ENCODE assay signal across 9 cellular contexts in the genomic region with DNA sequence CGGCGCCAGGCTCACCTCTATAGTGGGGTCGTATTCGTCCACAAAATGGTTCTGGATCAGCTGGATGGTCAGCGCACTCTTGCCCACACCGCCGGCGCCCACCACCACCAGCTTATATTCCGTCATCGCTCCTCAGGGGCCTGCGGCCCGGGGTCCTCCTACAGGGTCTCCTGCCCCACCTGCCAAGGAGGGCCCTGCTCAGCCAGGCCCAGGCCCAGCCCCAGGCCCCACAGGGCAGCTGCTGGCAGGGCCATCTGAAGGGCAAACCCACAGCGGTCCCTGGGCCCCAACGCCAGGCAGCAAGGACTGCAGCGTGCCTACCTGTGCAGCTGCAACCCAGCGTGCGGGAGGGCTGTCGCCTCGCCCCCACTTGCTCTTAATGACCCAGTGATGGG. TPM values are rescaled to one million over a fixed set of nuclear protein-coding genes. Genes with fewer than 3 reads are reported as not detected.
A peak's percentile ranks its signal among the peaks of the same experiment; 100 is the strongest.
DNase-seq lines count a peak whose midpoint lies in the region; TF ChIP-seq lines count a peak whose summit lies in the region.
"Had no signal": no experiment of that assay in that cellular context is flagged by ENCODE, and none has a peak within 500 bp of the region (broad histone marks: within the 10 kb centered on the region; RNA-seq: fewer than 3 reads in every experiment).

No MANE protein-coding gene starts in this region.

- no peak overlapping the region for H2AFZ ChIP-seq in OCI-LY1 (ENCODE audit: low read length)

- no peaks in the 10 kb centered on the region for H4K20me1 ChIP-seq in OCI-LY1 (ENCODE audit: insufficient read depth, low read length)

- TF ChIP-seq CTCF in BE2C (IDR thresholded peaks at IDR 0.05; ENCODE audit: low read depth, low read length) (no peak), OCI-LY1 (IDR thresholded peaks at IDR 0.05; ENCODE audit: low read length) (no peak), endodermal cell (conservative IDR thresholded peaks at IDR 0.05) (no peak), neural crest cell (conservative IDR thresholded peaks at IDR 0.05) (no peak)

- peak overlapping the region; percentile 67 for H3K4me3 ChIP-seq in BE2C (ENCODE audit: low read depth, low read length)
- peak overlapping the region; percentile 86 for H3K4me3 ChIP-seq in OCI-LY1 (ENCODE audit: low read depth, low read length, poor library complexity, severe bottlenecking)
- H3K4me3 ChIP-seq in endodermal cell (ENCODE audit: low read length), result peak overlapping the region; percentile 86

- peak overlapping the region; percentile 65 for H3K4me3 Mint-ChIP-seq in endodermal cell
- H3K4me3 Mint-ChIP-seq in neural crest cell, result peak overlapping the region; percentile 72

- peaks cover 5% of the 10 kb centered on the region; the same call in 1 of the 2 replicates for H3F3A ChIP-seq in OCI-LY1 (ENCODE audit: insufficient read depth, low read length)

- H3K9me3 ChIP-seq in BE2C (no peaks in the 10 kb centered on the region), OCI-LY1 (ENCODE audit: low read length) (no peaks in the 10 kb centered on the region), endodermal cell (ENCODE audit: control insufficient read depth, low read length) (no peaks in the 10 kb centered on the region)

- H3K27ac Mint-ChIP-seq in endodermal cell, result no peak overlapping the region
- no peak overlapping the region for H3K27ac Mint-ChIP-seq in neural crest cell (ENCODE audit: unreplicated experiment)

- H3K9me2 ChIP-seq in OCI-LY1 (ENCODE audit: low read depth, low read length), result no peaks in the 10 kb centered on the region

- no peaks in the 10 kb centered on the region for H3K9me3 Mint-ChIP-seq in endodermal cell
- no peaks in the 10 kb centered on the region for H3K9me3 Mint-ChIP-seq in neural crest cell

- H3K27ac ChIP-seq in OCI-LY1 (ENCODE audit: low read depth, low read length, poor library complexity, severe bottlenecking) (no peak overlapping the region), endodermal cell (ENCODE audit: low read depth, low read length) (no peak overlapping the region)

- DNase-seq in BE2C (no peak), endodermal cell (no peak), neural crest cell (ENCODE audit: low read depth, low spot score) (no peak), HT-29 (ENCODE audit: low spot score) (no peak), GM19240 (ENCODE audit: insufficient read length, low spot score) (no peak), kidney tubule cell (ENCODE audit: low spot score) (no peak), mesenteric fat pad (ENCODE audit: low spot score) (no peak)
- DNase-seq: NCI-H1930 had no signal

- H3K27me3 ChIP-seq in BE2C, result no peaks in the 10 kb centered on the region
- H3K27me3 ChIP-seq in OCI-LY1 (ENCODE audit: insufficient read depth, low read length), result no peaks in the 10 kb centered on the region
- H3K27me3 ChIP-seq in endodermal cell (ENCODE audit: control insufficient read depth, insufficient read depth, low read length, poor library complexity, severe bottlenecking), result no peaks in the 10 kb centered on the region

- H3K79me2 ChIP-seq in OCI-LY1 (ENCODE audit: insufficient read depth, low read length), result no peaks in the 10 kb centered on the region

- peaks cover 9% of the 10 kb centered on the region for H3K27me3 Mint-ChIP-seq in endodermal cell (ENCODE audit: insufficient read depth)
- peaks cover 14% of the 10 kb centered on the region for H3K27me3 Mint-ChIP-seq in neural crest cell (ENCODE audit: low read depth)

- 90 to 92% methylated on average over 18 to 19 of the region's 19 CpGs for WGBS in endodermal cell (ENCODE audit: insufficient coverage in 1 of 2, insufficient read length in 1 of 2), 2 experiments

- H3K36me3 Mint-ChIP-seq in endodermal cell (ENCODE audit: low read depth), result peaks cover 10% of the 10 kb centered on the region
- no peaks in the 10 kb centered on the region for H3K36me3 Mint-ChIP-seq in neural crest cell (ENCODE audit: low read depth)

- no peaks in the 10 kb centered on the region for H3K4me1 Mint-ChIP-seq in endodermal cell
- peaks cover 4% of the 10 kb centered on the region for H3K4me1 Mint-ChIP-seq in neural crest cell

- H3K4me2 ChIP-seq in OCI-LY1 (ENCODE audit: low read length), result peak overlapping the region; percentile 73

- H3K9ac ChIP-seq in OCI-LY1 (ENCODE audit: low read length), result peak overlapping the region; percentile 83; the same call in 1 of the 2 replicates
- peak overlapping the region; percentile 33 for H3K9ac ChIP-seq in endodermal cell (ENCODE audit: extremely low read depth, low read length, poor library complexity, severe bottlenecking)

- H3K4me1 ChIP-seq in BE2C, result no peaks in the 10 kb centered on the region
- peaks cover 28% of the 10 kb centered on the region for H3K4me1 ChIP-seq in OCI-LY1 (ENCODE audit: insufficient read depth, low read length, severe bottlenecking)
- no peaks in the 10 kb centered on the region for H3K4me1 ChIP-seq in endodermal cell (ENCODE audit: control insufficient read depth, insufficient read depth, low read length)

- H3K36me3 ChIP-seq in BE2C, result peaks cover 3% of the 10 kb centered on the region; the same call in 1 of the 2 replicates
- peaks cover 16% of the 10 kb centered on the region for H3K36me3 ChIP-seq in OCI-LY1 (ENCODE audit: insufficient read depth, low read length)
- H3K36me3 ChIP-seq in endodermal cell (ENCODE audit: control insufficient read depth, insufficient read depth, low read length), result peaks cover 8% of the 10 kb centered on the region

RNA-seq across cellular contexts. Expression of gene HRAS, which starts 1.2 kb away (rescaled TPM):
- polyA plus RNA-seq in BE2C (2012; ENCODE audit: insufficient read depth, insufficient read length, low read depth), result 195 TPM
- total RNA-seq in endodermal cell, result 10 to 100 TPM; 64.8 to 68.2 TPM
- 48.8 TPM for polyA plus RNA-seq in endodermal cell (2013, experiment 1 of 2)
- 45.1 TPM for polyA plus RNA-seq in endodermal cell (2013, experiment 2 of 2)
- total RNA-seq in neural crest cell, result 90.6 and 93.5 TPM in 2 replicates
- 217 and 259 TPM in 2 replicates for total RNA-seq in HT-29 (2014; rRNA removed; shearing (Covaris generic))
- 65.2 TPM for total RNA-seq in mesenteric fat pad

RNA-seq across cellular contexts. Expression of gene LRRC56, which starts 3.1 kb away (rescaled TPM):
- 0.42 TPM for polyA plus RNA-seq in BE2C (2012; ENCODE audit: insufficient read depth, insufficient read length, low read depth)
- total RNA-seq in endodermal cell (1 to 10 TPM; 3.0 to 4.3 TPM), neural crest cell (2.1 and 2.4 TPM in 2 replicates), mesenteric fat pad (0.71 TPM)
- 0.93 TPM for polyA plus RNA-seq in endodermal cell (2013, experiment 1 of 2)
- polyA plus RNA-seq in endodermal cell (2013, experiment 2 of 2), result 1.3 TPM
- total RNA-seq in HT-29 (2014; rRNA removed; shearing (Covaris generic)), result 8.1 and 10.0 TPM in 2 replicates

RNA-seq across cellular contexts. Expression of gene LMNTD2, which starts 26.3 kb away (rescaled TPM):
- not detected for polyA plus RNA-seq in BE2C (2012; ENCODE audit: insufficient read depth, insufficient read length, low read depth)
- 10 to 100 TPM in 1 of 2 donors, 1 to 10 TPM in 1; 8.5 to 13.3 TPM for total RNA-seq in endodermal cell
- polyA plus RNA-seq in endodermal cell (2013, experiment 1 of 2), result 1.8 TPM
- polyA plus RNA-seq in endodermal cell (2013, experiment 2 of 2), result 1.8 TPM
- total RNA-seq in neural crest cell, result 1.8 and 2.2 TPM in 2 replicates
- total RNA-seq in HT-29 (2014; rRNA removed; shearing (Covaris generic)), result 5.3 and 6.9 TPM in 2 replicates
- 0.87 TPM for total RNA-seq in mesenteric fat pad

RNA-seq across cellular contexts. Expression of gene RASSF7, which starts 26.6 kb away (rescaled TPM):
- 3.7 TPM for polyA plus RNA-seq in BE2C (2012; ENCODE audit: insufficient read depth, insufficient read length, low read depth)
- total RNA-seq in endodermal cell (10 to 100 TPM; 34.2 to 36.3 TPM), neural crest cell (7.3 and 7.4 TPM in 2 replicates), mesenteric fat pad (2.0 TPM)
- polyA plus RNA-seq in endodermal cell (2013, experiment 1 of 2), result 11.3 TPM
- polyA plus RNA-seq in endodermal cell (2013, experiment 2 of 2), result 14.6 TPM
- 515 and 552 TPM in 2 replicates for total RNA-seq in HT-29 (2014; rRNA removed; shearing (Covaris generic))

RNA-seq across cellular contexts. Expression of gene RNH1, which starts 27.2 kb away (rescaled TPM):
- 200 TPM for polyA plus RNA-seq in BE2C (2012; ENCODE audit: insufficient read depth, insufficient read length, low read depth)
- total RNA-seq in endodermal cell (10 to 100 TPM; 42.7 to 43.2 TPM), neural crest cell (69.2 and 71.1 TPM in 2 replicates), mesenteric fat pad (231 TPM)
- polyA plus RNA-seq in endodermal cell (2013, experiment 1 of 2), result 43.7 TPM
- polyA plus RNA-seq in endodermal cell (2013, experiment 2 of 2), result 42.8 TPM
- 470 and 513 TPM in 2 replicates for total RNA-seq in HT-29 (2014; rRNA removed; shearing (Covaris generic))
